ENCODE assay signal across 1 cellular context in the genomic region with DNA sequence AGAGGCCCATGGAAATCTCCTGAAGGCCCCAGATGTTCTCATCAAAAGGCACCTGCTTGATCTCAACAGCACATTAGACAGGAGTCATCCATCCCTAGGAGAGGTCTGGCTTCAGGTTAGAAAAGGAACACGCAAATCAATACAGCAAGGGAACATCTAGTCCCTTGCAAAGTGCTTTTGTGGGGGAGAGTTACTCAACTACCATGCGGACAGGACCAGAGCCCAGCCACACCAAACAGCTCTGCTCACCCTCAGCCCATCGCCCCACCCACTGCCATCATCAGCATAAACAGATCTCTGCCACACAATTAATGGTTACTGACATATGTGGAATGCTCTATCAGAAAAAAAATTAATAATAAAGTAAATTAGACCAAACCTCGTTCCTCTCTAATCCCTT.
TF ChIP-seq lines count a peak whose summit lies in the region.

No MANE protein-coding gene starts in this region.

TF ChIP-seq in IMR-90, 13 proteins besides CTCF, POLR2A, EP300 and RAD21:
- TF ChIP-seq, protein P1, sequence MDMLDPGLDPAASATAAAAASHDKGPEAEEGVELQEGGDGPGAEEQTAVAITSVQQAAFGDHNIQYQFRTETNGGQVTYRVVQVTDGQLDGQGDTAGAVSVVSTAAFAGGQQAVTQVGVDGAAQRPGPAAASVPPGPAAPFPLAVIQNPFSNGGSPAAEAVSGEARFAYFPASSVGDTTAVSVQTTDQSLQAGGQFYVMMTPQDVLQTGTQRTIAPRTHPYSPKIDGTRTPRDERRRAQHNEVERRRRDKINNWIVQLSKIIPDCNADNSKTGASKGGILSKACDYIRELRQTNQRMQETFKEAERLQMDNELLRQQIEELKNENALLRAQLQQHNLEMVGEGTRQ (IDR thresholded peaks at IDR 0.05; ENCODE audit: low read depth, low read length) = no peak
- TF ChIP-seq CHD1 (IDR thresholded peaks at IDR 0.05; ENCODE audit: low read depth, low read length) = no peak
- no peak for TF ChIP-seq RCOR1 (IDR thresholded peaks at IDR 0.05; ENCODE audit: insufficient replicate concordance, low read length)
- TF ChIP-seq FOS (IDR thresholded peaks at IDR 0.05; ENCODE audit: low read depth, low read length) = no peak
- no peak for TF ChIP-seq NFE2L2 (IDR thresholded peaks at IDR 0.05; ENCODE audit: low read depth, low read length)
- no peak for TF ChIP-seq BHLHE40 (IDR thresholded peaks at IDR 0.05; ENCODE audit: low read depth, low read length)
- TF ChIP-seq SMC3 (IDR thresholded peaks at IDR 0.05; ENCODE audit: low read depth, low read length) = no peak
- no peak for TF ChIP-seq RFX5 (IDR thresholded peaks at IDR 0.05; ENCODE audit: low read depth, low read length)
- no peak for TF ChIP-seq MAFK (IDR thresholded peaks at IDR 0.05; ENCODE audit: low read depth, low read length)
- TF ChIP-seq, protein P2, sequence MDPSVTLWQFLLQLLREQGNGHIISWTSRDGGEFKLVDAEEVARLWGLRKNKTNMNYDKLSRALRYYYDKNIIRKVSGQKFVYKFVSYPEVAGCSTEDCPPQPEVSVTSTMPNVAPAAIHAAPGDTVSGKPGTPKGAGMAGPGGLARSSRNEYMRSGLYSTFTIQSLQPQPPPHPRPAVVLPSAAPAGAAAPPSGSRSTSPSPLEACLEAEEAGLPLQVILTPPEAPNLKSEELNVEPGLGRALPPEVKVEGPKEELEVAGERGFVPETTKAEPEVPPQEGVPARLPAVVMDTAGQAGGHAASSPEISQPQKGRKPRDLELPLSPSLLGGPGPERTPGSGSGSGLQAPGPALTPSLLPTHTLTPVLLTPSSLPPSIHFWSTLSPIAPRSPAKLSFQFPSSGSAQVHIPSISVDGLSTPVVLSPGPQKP (IDR thresholded peaks at IDR 0.05; ENCODE audit: borderline replicate concordance, low read depth, low read length) = no peak
